ENCODE assay signal across 2 cellular contexts in the genomic region with DNA sequence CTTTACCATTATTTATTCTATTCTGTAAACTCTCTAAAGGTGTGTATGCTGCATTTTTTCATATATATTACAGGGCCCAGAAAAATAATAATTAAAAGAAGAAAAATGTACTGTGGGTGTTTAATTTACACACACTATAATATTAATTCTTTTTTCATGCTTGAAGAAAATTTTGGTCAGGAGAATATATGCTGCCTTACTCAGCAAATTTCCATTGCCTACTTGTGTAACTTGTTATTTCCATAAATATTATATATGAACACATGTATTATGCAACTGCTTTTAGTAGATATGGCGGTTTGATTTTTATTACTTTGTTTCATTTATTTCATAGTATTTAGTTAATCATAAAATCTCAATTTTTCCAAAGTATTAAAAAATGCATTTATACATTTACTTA.
A peak's percentile ranks its signal among the peaks of the same experiment; 100 is the strongest.
TF ChIP-seq lines count a peak whose summit lies in the region.

No MANE protein-coding gene starts in this region.

TF ChIP-seq in HepG2, 621 proteins besides CTCF, POLR2A, EP300 and RAD21:
- peak; percentile 28; the same call in 1 of the 2 replicates for TF ChIP-seq MAFF (IDR thresholded peaks at IDR 0.05; ENCODE audit: low read depth, low read length)
- TF ChIP-seq ZNF605 (CRISPR knock-in tag; IDR thresholded peaks at IDR 0.05), result no peak
- TF ChIP-seq MAFK (conservative IDR thresholded peaks at IDR 0.05 in 1 of 2, IDR thresholded peaks at IDR 0.05 in 1 of 2; ENCODE audit: low read length in 2 of 2), result peak in 1 of 2 experiments; percentile 58; a peak in 2 of 4 replicates

TF ChIP-seq in K562, 482 proteins besides CTCF, POLR2A, EP300 and RAD21:
- no peak for TF ChIP-seq ARID1B (IDR thresholded peaks at IDR 0.05)
- no peak for TF ChIP-seq RB1 (IDR thresholded peaks at IDR 0.05; ENCODE audit: low read depth)
- no peak for TF ChIP-seq ZNF507 (tag; conservative IDR thresholded peaks at IDR 0.05)
- TF ChIP-seq ZNF764 (CRISPR knock-in tag; IDR thresholded peaks at IDR 0.05; ENCODE audit: low read depth), result no peak
- TF ChIP-seq, protein P1, sequence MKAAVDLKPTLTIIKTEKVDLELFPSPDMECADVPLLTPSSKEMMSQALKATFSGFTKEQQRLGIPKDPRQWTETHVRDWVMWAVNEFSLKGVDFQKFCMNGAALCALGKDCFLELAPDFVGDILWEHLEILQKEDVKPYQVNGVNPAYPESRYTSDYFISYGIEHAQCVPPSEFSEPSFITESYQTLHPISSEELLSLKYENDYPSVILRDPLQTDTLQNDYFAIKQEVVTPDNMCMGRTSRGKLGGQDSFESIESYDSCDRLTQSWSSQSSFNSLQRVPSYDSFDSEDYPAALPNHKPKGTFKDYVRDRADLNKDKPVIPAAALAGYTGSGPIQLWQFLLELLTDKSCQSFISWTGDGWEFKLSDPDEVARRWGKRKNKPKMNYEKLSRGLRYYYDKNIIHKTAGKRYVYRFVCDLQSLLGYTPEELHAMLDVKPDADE (conservative IDR thresholded peaks at IDR 0.05; ENCODE audit: control insufficient read depth, low read depth, low read length), result no peak
- peak; percentile 66; the same call in 1 of the 2 replicates for TF ChIP-seq ZNF316 (IDR thresholded peaks at IDR 0.05)
- TF ChIP-seq ZKSCAN1 (IDR thresholded peaks at IDR 0.05; ENCODE audit: low read depth, low read length), result no peak
- no peak for TF ChIP-seq CREM (IDR thresholded peaks at IDR 0.05; ENCODE audit: low read depth)
- TF ChIP-seq, protein P2, sequence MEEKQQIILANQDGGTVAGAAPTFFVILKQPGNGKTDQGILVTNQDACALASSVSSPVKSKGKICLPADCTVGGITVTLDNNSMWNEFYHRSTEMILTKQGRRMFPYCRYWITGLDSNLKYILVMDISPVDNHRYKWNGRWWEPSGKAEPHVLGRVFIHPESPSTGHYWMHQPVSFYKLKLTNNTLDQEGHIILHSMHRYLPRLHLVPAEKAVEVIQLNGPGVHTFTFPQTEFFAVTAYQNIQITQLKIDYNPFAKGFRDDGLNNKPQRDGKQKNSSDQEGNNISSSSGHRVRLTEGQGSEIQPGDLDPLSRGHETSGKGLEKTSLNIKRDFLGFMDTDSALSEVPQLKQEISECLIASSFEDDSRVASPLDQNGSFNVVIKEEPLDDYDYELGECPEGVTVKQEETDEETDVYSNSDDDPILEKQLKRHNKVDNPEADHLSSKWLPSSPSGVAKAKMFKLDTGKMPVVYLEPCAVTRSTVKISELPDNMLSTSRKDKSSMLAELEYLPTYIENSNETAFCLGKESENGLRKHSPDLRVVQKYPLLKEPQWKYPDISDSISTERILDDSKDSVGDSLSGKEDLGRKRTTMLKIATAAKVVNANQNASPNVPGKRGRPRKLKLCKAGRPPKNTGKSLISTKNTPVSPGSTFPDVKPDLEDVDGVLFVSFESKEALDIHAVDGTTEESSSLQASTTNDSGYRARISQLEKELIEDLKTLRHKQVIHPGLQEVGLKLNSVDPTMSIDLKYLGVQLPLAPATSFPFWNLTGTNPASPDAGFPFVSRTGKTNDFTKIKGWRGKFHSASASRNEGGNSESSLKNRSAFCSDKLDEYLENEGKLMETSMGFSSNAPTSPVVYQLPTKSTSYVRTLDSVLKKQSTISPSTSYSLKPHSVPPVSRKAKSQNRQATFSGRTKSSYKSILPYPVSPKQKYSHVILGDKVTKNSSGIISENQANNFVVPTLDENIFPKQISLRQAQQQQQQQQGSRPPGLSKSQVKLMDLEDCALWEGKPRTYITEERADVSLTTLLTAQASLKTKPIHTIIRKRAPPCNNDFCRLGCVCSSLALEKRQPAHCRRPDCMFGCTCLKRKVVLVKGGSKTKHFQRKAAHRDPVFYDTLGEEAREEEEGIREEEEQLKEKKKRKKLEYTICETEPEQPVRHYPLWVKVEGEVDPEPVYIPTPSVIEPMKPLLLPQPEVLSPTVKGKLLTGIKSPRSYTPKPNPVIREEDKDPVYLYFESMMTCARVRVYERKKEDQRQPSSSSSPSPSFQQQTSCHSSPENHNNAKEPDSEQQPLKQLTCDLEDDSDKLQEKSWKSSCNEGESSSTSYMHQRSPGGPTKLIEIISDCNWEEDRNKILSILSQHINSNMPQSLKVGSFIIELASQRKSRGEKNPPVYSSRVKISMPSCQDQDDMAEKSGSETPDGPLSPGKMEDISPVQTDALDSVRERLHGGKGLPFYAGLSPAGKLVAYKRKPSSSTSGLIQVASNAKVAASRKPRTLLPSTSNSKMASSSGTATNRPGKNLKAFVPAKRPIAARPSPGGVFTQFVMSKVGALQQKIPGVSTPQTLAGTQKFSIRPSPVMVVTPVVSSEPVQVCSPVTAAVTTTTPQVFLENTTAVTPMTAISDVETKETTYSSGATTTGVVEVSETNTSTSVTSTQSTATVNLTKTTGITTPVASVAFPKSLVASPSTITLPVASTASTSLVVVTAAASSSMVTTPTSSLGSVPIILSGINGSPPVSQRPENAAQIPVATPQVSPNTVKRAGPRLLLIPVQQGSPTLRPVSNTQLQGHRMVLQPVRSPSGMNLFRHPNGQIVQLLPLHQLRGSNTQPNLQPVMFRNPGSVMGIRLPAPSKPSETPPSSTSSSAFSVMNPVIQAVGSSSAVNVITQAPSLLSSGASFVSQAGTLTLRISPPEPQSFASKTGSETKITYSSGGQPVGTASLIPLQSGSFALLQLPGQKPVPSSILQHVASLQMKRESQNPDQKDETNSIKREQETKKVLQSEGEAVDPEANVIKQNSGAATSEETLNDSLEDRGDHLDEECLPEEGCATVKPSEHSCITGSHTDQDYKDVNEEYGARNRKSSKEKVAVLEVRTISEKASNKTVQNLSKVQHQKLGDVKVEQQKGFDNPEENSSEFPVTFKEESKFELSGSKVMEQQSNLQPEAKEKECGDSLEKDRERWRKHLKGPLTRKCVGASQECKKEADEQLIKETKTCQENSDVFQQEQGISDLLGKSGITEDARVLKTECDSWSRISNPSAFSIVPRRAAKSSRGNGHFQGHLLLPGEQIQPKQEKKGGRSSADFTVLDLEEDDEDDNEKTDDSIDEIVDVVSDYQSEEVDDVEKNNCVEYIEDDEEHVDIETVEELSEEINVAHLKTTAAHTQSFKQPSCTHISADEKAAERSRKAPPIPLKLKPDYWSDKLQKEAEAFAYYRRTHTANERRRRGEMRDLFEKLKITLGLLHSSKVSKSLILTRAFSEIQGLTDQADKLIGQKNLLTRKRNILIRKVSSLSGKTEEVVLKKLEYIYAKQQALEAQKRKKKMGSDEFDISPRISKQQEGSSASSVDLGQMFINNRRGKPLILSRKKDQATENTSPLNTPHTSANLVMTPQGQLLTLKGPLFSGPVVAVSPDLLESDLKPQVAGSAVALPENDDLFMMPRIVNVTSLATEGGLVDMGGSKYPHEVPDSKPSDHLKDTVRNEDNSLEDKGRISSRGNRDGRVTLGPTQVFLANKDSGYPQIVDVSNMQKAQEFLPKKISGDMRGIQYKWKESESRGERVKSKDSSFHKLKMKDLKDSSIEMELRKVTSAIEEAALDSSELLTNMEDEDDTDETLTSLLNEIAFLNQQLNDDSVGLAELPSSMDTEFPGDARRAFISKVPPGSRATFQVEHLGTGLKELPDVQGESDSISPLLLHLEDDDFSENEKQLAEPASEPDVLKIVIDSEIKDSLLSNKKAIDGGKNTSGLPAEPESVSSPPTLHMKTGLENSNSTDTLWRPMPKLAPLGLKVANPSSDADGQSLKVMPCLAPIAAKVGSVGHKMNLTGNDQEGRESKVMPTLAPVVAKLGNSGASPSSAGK (IDR thresholded peaks at IDR 0.05), result no peak
- TF ChIP-seq C11orf30 (IDR thresholded peaks at IDR 0.05; ENCODE audit: low read depth), result peak; percentile 44; the same call in 1 of the 2 replicates
- TF ChIP-seq SAFB2 (IDR thresholded peaks at IDR 0.05; ENCODE audit: borderline replicate concordance, low read depth, low read length, severe bottlenecking), result no peak
- no peak for TF ChIP-seq FOXM1 (IDR thresholded peaks at IDR 0.05; ENCODE audit: low read depth)
- no peak for TF ChIP-seq FOXM1 (CRISPR knock-in tag; IDR thresholded peaks at IDR 0.05; ENCODE audit: low read depth)
- TF ChIP-seq TAL1 (IDR thresholded peaks at IDR 0.05), result no peak
- TF ChIP-seq, protein P3, sequence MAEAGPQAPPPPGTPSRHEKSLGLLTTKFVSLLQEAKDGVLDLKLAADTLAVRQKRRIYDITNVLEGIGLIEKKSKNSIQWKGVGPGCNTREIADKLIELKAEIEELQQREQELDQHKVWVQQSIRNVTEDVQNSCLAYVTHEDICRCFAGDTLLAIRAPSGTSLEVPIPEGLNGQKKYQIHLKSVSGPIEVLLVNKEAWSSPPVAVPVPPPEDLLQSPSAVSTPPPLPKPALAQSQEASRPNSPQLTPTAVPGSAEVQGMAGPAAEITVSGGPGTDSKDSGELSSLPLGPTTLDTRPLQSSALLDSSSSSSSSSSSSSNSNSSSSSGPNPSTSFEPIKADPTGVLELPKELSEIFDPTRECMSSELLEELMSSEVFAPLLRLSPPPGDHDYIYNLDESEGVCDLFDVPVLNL (CRISPR knock-in tag; IDR thresholded peaks at IDR 0.05; ENCODE audit: low read depth), result no peak
- TF ChIP-seq MAFF (IDR thresholded peaks at IDR 0.05; ENCODE audit: low read length), result 0 out of 2 replicates have a peak, but pooled peaks have one; percentile 17
- TF ChIP-seq ZNF830 (CRISPR knock-in tag; IDR thresholded peaks at IDR 0.05), result no peak
- TF ChIP-seq SMARCA4 (IDR thresholded peaks at IDR 0.05), result no peak
- no peak for TF ChIP-seq ZNF444 (CRISPR knock-in tag; IDR thresholded peaks at IDR 0.05)
- TF ChIP-seq CREB1 (IDR thresholded peaks at IDR 0.05), result no peak
- no peak for TF ChIP-seq CREB1 (CRISPR knock-in tag; IDR thresholded peaks at IDR 0.05)
- TF ChIP-seq TSC22D4 (tag; IDR thresholded peaks at IDR 0.05), result no peak
- no peak for TF ChIP-seq GATAD2A (IDR thresholded peaks at IDR 0.05)
- TF ChIP-seq TRIM24 (IDR thresholded peaks at IDR 0.05), result no peak
- TF ChIP-seq HNRNPH1 (optimal IDR thresholded peaks at IDR 0.05; ENCODE audit: low read depth, low read length), result no peak
- no peak for TF ChIP-seq ZNF561 (CRISPR knock-in tag; conservative IDR thresholded peaks at IDR 0.05)
- TF ChIP-seq, protein P4, sequence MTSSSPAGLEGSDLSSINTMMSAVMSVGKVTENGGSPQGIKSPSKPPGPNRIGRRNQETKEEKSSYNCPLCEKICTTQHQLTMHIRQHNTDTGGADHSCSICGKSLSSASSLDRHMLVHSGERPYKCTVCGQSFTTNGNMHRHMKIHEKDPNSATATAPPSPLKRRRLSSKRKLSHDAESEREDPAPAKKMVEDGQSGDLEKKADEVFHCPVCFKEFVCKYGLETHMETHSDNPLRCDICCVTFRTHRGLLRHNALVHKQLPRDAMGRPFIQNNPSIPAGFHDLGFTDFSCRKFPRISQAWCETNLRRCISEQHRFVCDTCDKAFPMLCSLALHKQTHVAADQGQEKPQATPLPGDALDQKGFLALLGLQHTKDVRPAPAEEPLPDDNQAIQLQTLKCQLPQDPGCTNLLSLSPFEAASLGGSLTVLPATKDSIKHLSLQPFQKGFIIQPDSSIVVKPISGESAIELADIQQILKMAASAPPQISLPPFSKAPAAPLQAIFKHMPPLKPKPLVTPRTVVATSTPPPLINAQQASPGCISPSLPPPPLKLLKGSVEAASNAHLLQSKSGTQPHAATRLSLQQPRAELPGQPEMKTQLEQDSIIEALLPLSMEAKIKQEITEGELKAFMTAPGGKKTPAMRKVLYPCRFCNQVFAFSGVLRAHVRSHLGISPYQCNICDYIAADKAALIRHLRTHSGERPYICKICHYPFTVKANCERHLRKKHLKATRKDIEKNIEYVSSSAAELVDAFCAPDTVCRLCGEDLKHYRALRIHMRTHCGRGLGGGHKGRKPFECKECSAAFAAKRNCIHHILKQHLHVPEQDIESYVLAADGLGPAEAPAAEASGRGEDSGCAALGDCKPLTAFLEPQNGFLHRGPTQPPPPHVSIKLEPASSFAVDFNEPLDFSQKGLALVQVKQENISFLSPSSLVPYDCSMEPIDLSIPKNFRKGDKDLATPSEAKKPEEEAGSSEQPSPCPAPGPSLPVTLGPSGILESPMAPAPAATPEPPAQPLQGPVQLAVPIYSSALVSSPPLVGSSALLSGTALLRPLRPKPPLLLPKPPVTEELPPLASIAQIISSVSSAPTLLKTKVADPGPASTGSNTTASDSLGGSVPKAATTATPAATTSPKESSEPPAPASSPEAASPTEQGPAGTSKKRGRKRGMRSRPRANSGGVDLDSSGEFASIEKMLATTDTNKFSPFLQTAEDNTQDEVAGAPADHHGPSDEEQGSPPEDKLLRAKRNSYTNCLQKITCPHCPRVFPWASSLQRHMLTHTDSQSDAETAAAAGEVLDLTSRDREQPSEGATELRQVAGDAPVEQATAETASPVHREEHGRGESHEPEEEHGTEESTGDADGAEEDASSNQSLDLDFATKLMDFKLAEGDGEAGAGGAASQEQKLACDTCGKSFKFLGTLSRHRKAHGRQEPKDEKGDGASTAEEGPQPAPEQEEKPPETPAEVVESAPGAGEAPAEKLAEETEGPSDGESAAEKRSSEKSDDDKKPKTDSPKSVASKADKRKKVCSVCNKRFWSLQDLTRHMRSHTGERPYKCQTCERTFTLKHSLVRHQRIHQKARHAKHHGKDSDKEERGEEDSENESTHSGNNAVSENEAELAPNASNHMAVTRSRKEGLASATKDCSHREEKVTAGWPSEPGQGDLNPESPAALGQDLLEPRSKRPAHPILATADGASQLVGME (CRISPR knock-in tag; IDR thresholded peaks at IDR 0.05), result no peak
